In the genomic region with DNA sequence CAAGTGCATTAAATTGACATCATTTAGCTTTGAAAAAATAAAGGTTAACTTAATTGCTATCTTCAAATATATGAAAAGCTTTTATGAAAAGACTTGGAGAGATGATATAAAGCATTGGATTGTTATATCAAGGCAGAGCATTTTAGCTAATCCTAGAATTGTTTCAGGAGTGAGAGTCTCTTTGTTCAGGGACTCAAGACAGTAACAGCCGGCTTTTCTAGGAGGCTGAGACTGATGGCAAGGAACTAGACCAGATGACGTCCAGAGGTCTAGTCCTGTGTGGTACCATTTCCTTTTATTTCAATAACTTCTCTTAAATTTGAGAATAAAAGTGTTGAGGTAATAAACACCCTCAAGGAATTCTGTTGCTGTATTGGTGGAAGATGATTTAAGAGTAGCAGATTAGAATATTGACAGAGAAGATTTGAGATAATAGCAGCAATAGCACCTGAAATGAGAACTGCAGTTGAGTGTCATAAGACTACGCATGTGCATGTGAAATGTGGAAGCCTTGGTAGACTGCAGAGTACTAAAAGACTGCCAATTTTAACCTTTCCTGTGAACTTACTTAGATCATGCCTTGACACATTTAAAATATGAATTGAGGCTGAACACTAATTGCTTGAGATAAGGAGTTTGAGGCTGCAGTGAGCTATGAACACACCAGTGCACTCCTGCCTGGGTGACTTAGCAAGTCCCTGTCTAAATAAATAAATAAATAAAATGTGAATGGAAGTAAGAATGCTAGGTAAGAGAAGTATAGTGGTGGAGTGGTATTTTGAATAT, we compare ENCODE assay signal across 20 cellular contexts.
DNase-seq lines count a peak whose midpoint lies in the region; ATAC-seq and TF ChIP-seq lines count a peak whose summit lies in the region.
"Had no signal": no experiment of that assay in that cellular context is flagged by ENCODE, and none has a peak within 500 bp of the region (broad histone marks: within the 10 kb centered on the region; RNA-seq: fewer than 3 reads in every experiment).

No MANE protein-coding gene starts in this region.

- H3K36me3 ChIP-seq in GM06990 (ENCODE audit: control insufficient read depth, insufficient read depth, low read length), result no peaks in the 10 kb centered on the region
- H3K36me3 ChIP-seq in HAP-1 (replicated peaks), result no peaks in the 10 kb centered on the region; the same call in 1 of the 2 replicates
- H3K36me3 ChIP-seq in neutrophil, result no peaks in the 10 kb centered on the region
- H3K36me3 ChIP-seq in transverse colon, result no peaks in the 10 kb centered on the region
- H3K36me3 ChIP-seq: BE2C had no signal

- peak; percentile 21 for ATAC-seq in activated B cell treated with CpG ODN at 0.5 μM for 24 hours (ENCODE audit: low read depth)
- ATAC-seq: HepG2 had no signal

- POLR2A ChIA-PET in activated B cell treated with CpG ODN at 0.5 μM for 24 hours (lab: Charles Lee), result interaction anchor here (0.7 to 1.2 kb wide), 2 partner anchors 11 to 110 kb away, joined by 3 to 5 read pairs; no protein-coding TSS in a partner anchor

- no peak for TF ChIP-seq POLR2A in transverse colon (IDR thresholded peaks at IDR 0.05)

- CTCF ChIA-PET in activated B cell treated with CpG ODN at 0.5 μM for 24 hours (lab: Charles Lee), result no interaction called here

- 75 to 82% methylated on average over 3 of the region's 3 CpGs for WGBS in transverse colon (ENCODE audit: low coverage in 1 of 2), 2 donors

- TF ChIP-seq CTCF in GM06990 (IDR thresholded peaks at IDR 0.05; ENCODE audit: insufficient read depth, low read length, poor library complexity, severe bottlenecking), result no peak
- no peak for TF ChIP-seq CTCF in activated B cell treated with CpG ODN at 0.5 μM for 24 hours (IDR thresholded peaks at IDR 0.05)
- TF ChIP-seq CTCF in neutrophil (IDR thresholded peaks at IDR 0.05), result no peak
- no peak for TF ChIP-seq CTCF in HFFc6 (IDR thresholded peaks at IDR 0.05)
- no peak for TF ChIP-seq CTCF in transverse colon (IDR thresholded peaks at IDR 0.05)

- H3K36me3 Mint-ChIP-seq in activated B cell treated with CpG ODN at 0.5 μM for 24 hours (ENCODE audit: low read depth) (peaks cover 25% of the 10 kb centered on the region), HFFc6 (ENCODE audit: low read depth) (no peaks in the 10 kb centered on the region)

- in situ Hi-C loops in HAP-1 (cut with MboI; ENCODE audit: low sequenced_read_pairs) (no loop called here), transverse colon (cut with MboI; ENCODE audit: low pct_ligation_motif_present in 1 of 4, low pct_unique_long_range_greater_than_20kb in 1 of 4, low sequenced_read_pairs in 3 of 4) (no loop called here)

- H3K9me3 ChIP-seq in HAP-1, result no peaks in the 10 kb centered on the region
- no peaks in the 10 kb centered on the region for H3K9me3 ChIP-seq in neutrophil
- no peaks in the 10 kb centered on the region for H3K9me3 ChIP-seq in transverse colon
- H3K9me3 ChIP-seq: BE2C had no signal

- intact Hi-C loops in activated B cell treated with CpG ODN at 0.5 μM for 24 hours (cut with micrococcal nuclease) (no loop called here), transverse colon (cut with DNase I; ENCODE audit: low total_unique reads) (no loop called here)

- H3K4me3 Mint-ChIP-seq in activated B cell treated with CpG ODN at 0.5 μM for 24 hours (no peak overlapping the region), HFFc6 (no peak overlapping the region)
- H3K4me3 Mint-ChIP-seq: CD4-positive, alpha-beta memory T cell; H9 had no signal

- H3K9me3 Mint-ChIP-seq in activated B cell treated with CpG ODN at 0.5 μM for 24 hours (no peaks in the 10 kb centered on the region), HFFc6 (no peaks in the 10 kb centered on the region)
- H3K9me3 Mint-ChIP-seq: H9 had no signal

- H3K27ac ChIP-seq in neutrophil (peak overlapping the region; percentile 28), transverse colon (no peak overlapping the region)

- peaks cover 70% of the 10 kb centered on the region for H3K4me1 ChIP-seq in HAP-1
- H3K4me1 ChIP-seq in neutrophil (ENCODE audit: control insufficient read depth in 1 of 2, insufficient read depth in 1 of 2, low read depth in 1 of 2, low read length in 1 of 2), result no peaks in the 10 kb centered on the region
- H3K4me1 ChIP-seq in transverse colon, result peaks cover 0 to 3% (median 0%) of the 10 kb centered on the region in 4 donors
- H3K4me1 ChIP-seq: BE2C had no signal

- H3K27me3 Mint-ChIP-seq in activated B cell treated with CpG ODN at 0.5 μM for 24 hours, result no peaks in the 10 kb centered on the region
- H3K27me3 Mint-ChIP-seq in HFFc6 (ENCODE audit: insufficient read depth), result no peaks in the 10 kb centered on the region
- H3K27me3 Mint-ChIP-seq: CD4-positive, alpha-beta memory T cell had no signal

- peak; percentile 20 for DNase-seq in GM06990 (ENCODE audit: extremely low read depth, insufficient read length)
- DNase-seq in HAP-1 (ENCODE audit: low spot score in 2 of 2), result peak; percentile 58 to 78
- DNase-seq in activated B cell treated with CpG ODN at 0.5 μM for 24 hours, result no peak
- DNase-seq in HFFc6, result no peak
- no peak for DNase-seq in LoVo (ENCODE audit: low spot score)
- no peak for DNase-seq in transverse colon
- DNase-seq: ACHN; BE2C; CD4-positive, alpha-beta memory T cell; DMS79; GDM1; H9; Kasumi-1; NCI-H146; NCI-H2081 treated with DMSO at 0.1 percent for 48 hours; NCI-H446 treated with DMSO at 0.1 percent for 48 hours; NCI-H748 treated with DMSO at 0.1 percent for 48 hours; SW 1271 had no signal

- H3K4me3 ChIP-seq in GM06990 (replicated peaks; ENCODE audit: low read depth, low read length), result no peak overlapping the region
- H3K4me3 ChIP-seq in HAP-1, result no peak overlapping the region
- no peak overlapping the region for H3K4me3 ChIP-seq in neutrophil (ENCODE audit: low read depth in 1 of 2, low read length in 1 of 2)
- H3K4me3 ChIP-seq in transverse colon, result no peak overlapping the region

- H3K27me3 ChIP-seq in GM06990 (replicated peaks; ENCODE audit: control insufficient read depth, insufficient read depth, low read length) (no peaks in the 10 kb centered on the region), HAP-1 (ENCODE audit: low read depth) (no peaks in the 10 kb centered on the region), neutrophil (no peaks in the 10 kb centered on the region), transverse colon (no peaks in the 10 kb centered on the region)
- H3K27me3 ChIP-seq: BE2C had no signal

- TF ChIP-seq EP300 in transverse colon (IDR thresholded peaks at IDR 0.05; ENCODE audit: low read depth), result no peak

- H3K4me1 Mint-ChIP-seq in activated B cell treated with CpG ODN at 0.5 μM for 24 hours (peaks cover 28% of the 10 kb centered on the region), HFFc6 (ENCODE audit: low read depth) (peaks cover 39% of the 10 kb centered on the region)

- peak overlapping the region; percentile 60 for H3K27ac Mint-ChIP-seq in activated B cell treated with CpG ODN at 0.5 μM for 24 hours
- no peak overlapping the region for H3K27ac Mint-ChIP-seq in HFFc6

Comparison
In these comparisons a context has a peak if more than half of its experiments do, and no peak if none do; other contexts are left out.
1. DNase-seq: peak in GM06990 (single experiment) and HAP-1 (2 of 2); none in activated B cell treated with CpG ODN at 0.5 μM for 24 hours (single experiment), HFFc6 (single experiment), LoVo (single experiment) and transverse colon (single experiment).